Comparison of ENCODE assay signal across 15 cellular contexts in the genomic region with DNA sequence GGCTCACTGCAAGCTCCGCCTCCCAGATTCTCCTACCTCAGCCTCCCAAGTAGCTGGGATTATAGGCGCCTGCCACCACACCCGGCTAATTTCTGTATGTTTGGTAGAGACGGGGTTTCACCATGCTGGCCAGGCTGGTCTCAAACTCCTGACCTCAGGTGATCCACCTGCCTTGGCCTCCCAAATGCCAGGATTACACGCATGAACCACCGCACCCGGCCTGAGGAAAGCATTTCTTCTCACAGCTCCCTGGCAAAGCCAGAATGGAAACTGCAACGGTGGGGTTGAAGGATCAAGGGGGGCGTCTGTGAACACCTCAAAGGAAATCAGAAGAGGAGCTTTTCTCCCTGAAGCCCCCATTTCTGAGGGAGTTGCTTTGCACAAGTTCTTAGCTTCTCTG. TPM values are rescaled to one million over a fixed set of nuclear protein-coding genes. Genes with fewer than 3 reads are reported as not detected.
A peak's percentile ranks its signal among the peaks of the same experiment; 100 is the strongest.
DNase-seq lines count a peak whose midpoint lies in the region; ATAC-seq and TF ChIP-seq lines count a peak whose summit lies in the region.
"Had no signal": no experiment of that assay in that cellular context is flagged by ENCODE, and none has a peak within 500 bp of the region (broad histone marks: within the 10 kb centered on the region; RNA-seq: fewer than 3 reads in every experiment).

No MANE protein-coding gene starts in this region.

- no peaks in the 10 kb centered on the region for H3K9me3 Mint-ChIP-seq in central memory CD8-positive, alpha-beta T cell
- H3K9me3 Mint-ChIP-seq: CD8-positive, alpha-beta T cell had no signal

- H3K4me3 ChIP-seq in coronary artery: no peak overlapping the region
- H3K4me3 ChIP-seq: A549 had no signal

- intact Hi-C loops in posterior vena cava (cut with DNase I): no loop called here

- H3K4me1 Mint-ChIP-seq in central memory CD8-positive, alpha-beta T cell: peaks cover 8% of the 10 kb centered on the region

- H3K36me3 Mint-ChIP-seq in central memory CD8-positive, alpha-beta T cell (ENCODE audit: insufficient read depth): no peaks in the 10 kb centered on the region
- H3K36me3 Mint-ChIP-seq: CD14-positive monocyte; CD8-positive, alpha-beta T cell had no signal

- no peak overlapping the region for H3K27ac ChIP-seq in coronary artery
- H3K27ac ChIP-seq: A549 had no signal

- no peak overlapping the region for H3K4me3 Mint-ChIP-seq in central memory CD8-positive, alpha-beta T cell
- H3K4me3 Mint-ChIP-seq: CD8-positive, alpha-beta T cell had no signal

- H3K27ac Mint-ChIP-seq in central memory CD8-positive, alpha-beta T cell (ENCODE audit: low read depth): peak overlapping the region; percentile 51
- H3K27ac Mint-ChIP-seq: CD14-positive monocyte; CD8-positive, alpha-beta T cell had no signal

- DNase-seq in central memory CD8-positive, alpha-beta T cell (ENCODE audit: low spot score in 2 of 2): no peak
- DNase-seq in coronary artery (ENCODE audit: low spot score): peak; percentile 36
- DNase-seq in posterior vena cava (ENCODE audit: low spot score): peak; percentile 54
- DNase-seq in ureter (ENCODE audit: low spot score): peak; percentile 34
- DNase-seq: COR-L47, DND-41, GDM1, IMR-90 had no signal

- TF ChIP-seq CTCF in coronary artery (IDR thresholded peaks at IDR 0.05): no peak

- no peak for ATAC-seq in central memory CD8-positive, alpha-beta T cell (replicated peaks; ENCODE audit: extremely low read depth, poor library complexity, severe bottlenecking)
- ATAC-seq in GM18520 (IDR thresholded peaks at IDR 0.05; ENCODE audit: unreplicated experiment) (no peak), HG02840 (IDR thresholded peaks at IDR 0.05; ENCODE audit: low FRiP score, unreplicated experiment) (no peak)
- ATAC-seq: CD8-positive, alpha-beta T cell had no signal

- peaks cover 58% of the 10 kb centered on the region for H3K27me3 Mint-ChIP-seq in central memory CD8-positive, alpha-beta T cell

RNA-seq across cellular contexts. Expression of a gene that starts 11.2 kb away (rescaled TPM):
- not detected for total RNA-seq in posterior vena cava
- not detected for total RNA-seq in ureter
- total RNA-seq: CD8-positive, alpha-beta T cell; H4; HT-29; IMR-90 had no signal

Comparison
In these comparisons a context has a peak if more than half of its experiments do, and no peak if none do; other contexts are left out.
1. DNase-seq: peak in coronary artery (single experiment), posterior vena cava (single experiment) and ureter (single experiment); none in central memory CD8-positive, alpha-beta T cell (0 of 2).